1 cellular context compared by ENCODE assay signal in the genomic region with DNA sequence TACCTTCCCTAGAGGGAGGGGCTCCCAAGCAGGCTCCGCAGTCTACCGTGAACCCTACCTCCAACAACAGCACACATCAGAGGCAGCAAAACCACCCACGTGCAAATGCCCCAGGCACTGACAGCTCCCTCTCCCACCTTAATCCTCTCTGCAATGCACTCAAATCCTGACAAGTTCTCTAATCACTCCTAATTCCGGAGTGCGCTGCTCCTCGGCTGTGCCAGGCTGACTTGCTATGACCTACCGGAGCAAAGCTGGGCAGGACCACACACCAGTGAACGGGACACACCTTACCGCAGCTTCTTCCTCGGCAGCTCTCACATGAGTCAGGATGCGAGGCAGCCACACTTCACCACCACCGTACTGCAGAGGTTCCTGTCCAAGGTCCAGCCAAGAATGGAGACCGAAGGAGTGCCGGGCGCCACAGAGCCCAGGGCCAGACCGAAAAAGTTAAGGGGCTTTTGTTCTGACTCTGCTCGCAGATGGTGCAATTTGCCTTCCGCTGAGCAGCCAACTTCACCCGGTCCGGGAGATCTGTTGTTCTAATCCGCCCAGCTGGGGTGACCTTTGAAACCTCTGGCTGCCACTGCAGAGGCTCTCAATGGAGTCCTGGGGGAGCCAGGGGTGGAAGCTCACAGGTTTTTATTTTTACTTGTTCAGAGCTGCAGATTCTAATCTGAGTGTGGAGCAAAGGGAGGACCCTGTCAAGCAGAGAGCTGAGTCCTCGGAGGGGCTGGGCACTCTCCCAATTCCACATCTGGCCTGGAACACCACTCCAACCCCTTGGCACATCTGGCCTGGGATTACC.
TF ChIP-seq lines count a peak whose summit lies in the region.

No MANE protein-coding gene starts in this region.

TF ChIP-seq in HepG2, 621 proteins besides CTCF, POLR2A, EP300 and RAD21 (continued from another document and continues in another):
- TF ChIP-seq, protein P1, sequence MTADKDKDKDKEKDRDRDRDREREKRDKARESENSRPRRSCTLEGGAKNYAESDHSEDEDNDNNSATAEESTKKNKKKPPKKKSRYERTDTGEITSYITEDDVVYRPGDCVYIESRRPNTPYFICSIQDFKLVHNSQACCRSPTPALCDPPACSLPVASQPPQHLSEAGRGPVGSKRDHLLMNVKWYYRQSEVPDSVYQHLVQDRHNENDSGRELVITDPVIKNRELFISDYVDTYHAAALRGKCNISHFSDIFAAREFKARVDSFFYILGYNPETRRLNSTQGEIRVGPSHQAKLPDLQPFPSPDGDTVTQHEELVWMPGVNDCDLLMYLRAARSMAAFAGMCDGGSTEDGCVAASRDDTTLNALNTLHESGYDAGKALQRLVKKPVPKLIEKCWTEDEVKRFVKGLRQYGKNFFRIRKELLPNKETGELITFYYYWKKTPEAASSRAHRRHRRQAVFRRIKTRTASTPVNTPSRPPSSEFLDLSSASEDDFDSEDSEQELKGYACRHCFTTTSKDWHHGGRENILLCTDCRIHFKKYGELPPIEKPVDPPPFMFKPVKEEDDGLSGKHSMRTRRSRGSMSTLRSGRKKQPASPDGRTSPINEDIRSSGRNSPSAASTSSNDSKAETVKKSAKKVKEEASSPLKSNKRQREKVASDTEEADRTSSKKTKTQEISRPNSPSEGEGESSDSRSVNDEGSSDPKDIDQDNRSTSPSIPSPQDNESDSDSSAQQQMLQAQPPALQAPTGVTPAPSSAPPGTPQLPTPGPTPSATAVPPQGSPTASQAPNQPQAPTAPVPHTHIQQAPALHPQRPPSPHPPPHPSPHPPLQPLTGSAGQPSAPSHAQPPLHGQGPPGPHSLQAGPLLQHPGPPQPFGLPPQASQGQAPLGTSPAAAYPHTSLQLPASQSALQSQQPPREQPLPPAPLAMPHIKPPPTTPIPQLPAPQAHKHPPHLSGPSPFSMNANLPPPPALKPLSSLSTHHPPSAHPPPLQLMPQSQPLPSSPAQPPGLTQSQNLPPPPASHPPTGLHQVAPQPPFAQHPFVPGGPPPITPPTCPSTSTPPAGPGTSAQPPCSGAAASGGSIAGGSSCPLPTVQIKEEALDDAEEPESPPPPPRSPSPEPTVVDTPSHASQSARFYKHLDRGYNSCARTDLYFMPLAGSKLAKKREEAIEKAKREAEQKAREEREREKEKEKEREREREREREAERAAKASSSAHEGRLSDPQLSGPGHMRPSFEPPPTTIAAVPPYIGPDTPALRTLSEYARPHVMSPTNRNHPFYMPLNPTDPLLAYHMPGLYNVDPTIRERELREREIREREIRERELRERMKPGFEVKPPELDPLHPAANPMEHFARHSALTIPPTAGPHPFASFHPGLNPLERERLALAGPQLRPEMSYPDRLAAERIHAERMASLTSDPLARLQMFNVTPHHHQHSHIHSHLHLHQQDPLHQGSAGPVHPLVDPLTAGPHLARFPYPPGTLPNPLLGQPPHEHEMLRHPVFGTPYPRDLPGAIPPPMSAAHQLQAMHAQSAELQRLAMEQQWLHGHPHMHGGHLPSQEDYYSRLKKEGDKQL (CRISPR knock-in tag; IDR thresholded peaks at IDR 0.05; ENCODE audit: low read depth) = peak; percentile 28; the same call in 1 of the 2 replicates
- TF ChIP-seq ZNF552 (CRISPR knock-in tag; IDR thresholded peaks at IDR 0.05; ENCODE audit: borderline replicate concordance) (no peak), ZFX (CRISPR knock-in tag; IDR thresholded peaks at IDR 0.05; ENCODE audit: low read depth) (peak; percentile 50; the same call in 1 of the 2 replicates), SIX4 (CRISPR knock-in tag; IDR thresholded peaks at IDR 0.05) (no peak), FLYWCH1 (CRISPR knock-in tag; IDR thresholded peaks at IDR 0.05) (no peak), HOXA9 (CRISPR knock-in tag; IDR thresholded peaks at IDR 0.05; ENCODE audit: borderline replicate concordance) (no peak), MZF1 (CRISPR knock-in tag; IDR thresholded peaks at IDR 0.05; ENCODE audit: borderline replicate concordance) (no peak), RXRB (CRISPR knock-in tag; IDR thresholded peaks at IDR 0.05; ENCODE audit: borderline replicate concordance) (no peak), XRCC5 (optimal IDR thresholded peaks at IDR 0.05; ENCODE audit: low read length) (peak; percentile 68), ZNF205 (CRISPR knock-in tag; IDR thresholded peaks at IDR 0.05) (no peak), PBX2 (CRISPR knock-in tag; IDR thresholded peaks at IDR 0.05) (no peak), RFX5 (IDR thresholded peaks at IDR 0.05; ENCODE audit: low read depth, low read length) (no peak), JUN (CRISPR knock-in tag; IDR thresholded peaks at IDR 0.05) (0 out of 2 replicates have a peak, but pooled peaks have one; percentile 25), ZNF737 (CRISPR knock-in tag; IDR thresholded peaks at IDR 0.05; ENCODE audit: borderline replicate concordance) (no peak), IKZF4 (CRISPR knock-in tag; IDR thresholded peaks at IDR 0.05; ENCODE audit: borderline replicate concordance, low read depth, not compliant biosample characterization) (no peak), GATA4 (IDR thresholded peaks at IDR 0.05; ENCODE audit: borderline replicate concordance, low read depth) (no peak; the same call in 1 of the 2 replicates), NR2C2 (CRISPR knock-in tag; IDR thresholded peaks at IDR 0.05; ENCODE audit: borderline replicate concordance) (peak; percentile 36; the same call in 1 of the 2 replicates), HOXD1 (CRISPR knock-in tag; IDR thresholded peaks at IDR 0.05) (no peak), RCOR2 (CRISPR knock-in tag; IDR thresholded peaks at IDR 0.05) (no peak), TBX3 (IDR thresholded peaks at IDR 0.05; ENCODE audit: borderline replicate concordance) (no peak), ATM (IDR thresholded peaks at IDR 0.05; ENCODE audit: borderline replicate concordance) (no peak), ZNF644 (CRISPR knock-in tag; IDR thresholded peaks at IDR 0.05; ENCODE audit: low read depth) (no peak), GTF2F1 (IDR thresholded peaks at IDR 0.05; ENCODE audit: low read length) (0 out of 2 replicates have a peak, but pooled peaks have one; percentile 57), YEATS4 (CRISPR knock-in tag; IDR thresholded peaks at IDR 0.05; ENCODE audit: borderline replicate concordance) (peak; percentile 67), HIVEP1 (CRISPR knock-in tag; IDR thresholded peaks at IDR 0.05) (no peak), ZNF589 (CRISPR knock-in tag; conservative IDR thresholded peaks at IDR 0.05) (no peak), NONO (IDR thresholded peaks at IDR 0.05) (no peak), NONO (CRISPR knock-in tag; conservative IDR thresholded peaks at IDR 0.05) (0 out of 2 replicates have a peak, but pooled peaks have one; percentile 31), ATAD3A (CRISPR knock-in tag; IDR thresholded peaks at IDR 0.05) (no peak), ARID3A (IDR thresholded peaks at IDR 0.05; ENCODE audit: low read depth, low read length) (no peak), ZNF264 (CRISPR knock-in tag; IDR thresholded peaks at IDR 0.05) (0 out of 2 replicates have a peak, but pooled peaks have one; percentile 12), ZNF17 (CRISPR knock-in tag; IDR thresholded peaks at IDR 0.05) (no peak), SKI (IDR thresholded peaks at IDR 0.05; ENCODE audit: partially characterized antibody) (no peak), MED8 (CRISPR knock-in tag; IDR thresholded peaks at IDR 0.05; ENCODE audit: insufficient replicate concordance) (no peak), NAIF1 (CRISPR knock-in tag; IDR thresholded peaks at IDR 0.05; ENCODE audit: borderline replicate concordance) (no peak), GLI4 (CRISPR knock-in tag; IDR thresholded peaks at IDR 0.05; ENCODE audit: borderline replicate concordance) (no peak), NFE2L1 (CRISPR knock-in tag; IDR thresholded peaks at IDR 0.05; ENCODE audit: borderline replicate concordance) (no peak), ZNF607 (CRISPR knock-in tag; IDR thresholded peaks at IDR 0.05; ENCODE audit: borderline replicate concordance) (no peak), ZNF333 (CRISPR knock-in tag; IDR thresholded peaks at IDR 0.05; ENCODE audit: borderline replicate concordance) (no peak), ZNF101 (CRISPR knock-in tag; IDR thresholded peaks at IDR 0.05; ENCODE audit: borderline replicate concordance, low read depth) (no peak), TRIM24 (CRISPR knock-in tag; IDR thresholded peaks at IDR 0.05) (no peak), HNRNPK (IDR thresholded peaks at IDR 0.05; ENCODE audit: low read depth, low read length, poor library complexity, severe bottlenecking) (no peak), FUBP1 (CRISPR knock-in tag; IDR thresholded peaks at IDR 0.05; ENCODE audit: borderline replicate concordance) (no peak)
- TF ChIP-seq, protein P2, sequence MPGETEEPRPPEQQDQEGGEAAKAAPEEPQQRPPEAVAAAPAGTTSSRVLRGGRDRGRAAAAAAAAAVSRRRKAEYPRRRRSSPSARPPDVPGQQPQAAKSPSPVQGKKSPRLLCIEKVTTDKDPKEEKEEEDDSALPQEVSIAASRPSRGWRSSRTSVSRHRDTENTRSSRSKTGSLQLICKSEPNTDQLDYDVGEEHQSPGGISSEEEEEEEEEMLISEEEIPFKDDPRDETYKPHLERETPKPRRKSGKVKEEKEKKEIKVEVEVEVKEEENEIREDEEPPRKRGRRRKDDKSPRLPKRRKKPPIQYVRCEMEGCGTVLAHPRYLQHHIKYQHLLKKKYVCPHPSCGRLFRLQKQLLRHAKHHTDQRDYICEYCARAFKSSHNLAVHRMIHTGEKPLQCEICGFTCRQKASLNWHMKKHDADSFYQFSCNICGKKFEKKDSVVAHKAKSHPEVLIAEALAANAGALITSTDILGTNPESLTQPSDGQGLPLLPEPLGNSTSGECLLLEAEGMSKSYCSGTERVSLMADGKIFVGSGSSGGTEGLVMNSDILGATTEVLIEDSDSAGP (CRISPR knock-in tag; IDR thresholded peaks at IDR 0.05; ENCODE audit: borderline replicate concordance) = peak; percentile 73; the same call in 1 of the 2 replicates
- TF ChIP-seq, protein P3, sequence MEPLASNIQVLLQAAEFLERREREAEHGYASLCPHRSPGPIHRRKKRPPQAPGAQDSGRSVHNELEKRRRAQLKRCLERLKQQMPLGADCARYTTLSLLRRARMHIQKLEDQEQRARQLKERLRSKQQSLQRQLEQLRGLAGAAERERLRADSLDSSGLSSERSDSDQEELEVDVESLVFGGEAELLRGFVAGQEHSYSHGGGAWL (CRISPR knock-in tag; IDR thresholded peaks at IDR 0.05) = 0 out of 2 replicates have a peak, but pooled peaks have one; percentile 35
- TF ChIP-seq, protein P4, sequence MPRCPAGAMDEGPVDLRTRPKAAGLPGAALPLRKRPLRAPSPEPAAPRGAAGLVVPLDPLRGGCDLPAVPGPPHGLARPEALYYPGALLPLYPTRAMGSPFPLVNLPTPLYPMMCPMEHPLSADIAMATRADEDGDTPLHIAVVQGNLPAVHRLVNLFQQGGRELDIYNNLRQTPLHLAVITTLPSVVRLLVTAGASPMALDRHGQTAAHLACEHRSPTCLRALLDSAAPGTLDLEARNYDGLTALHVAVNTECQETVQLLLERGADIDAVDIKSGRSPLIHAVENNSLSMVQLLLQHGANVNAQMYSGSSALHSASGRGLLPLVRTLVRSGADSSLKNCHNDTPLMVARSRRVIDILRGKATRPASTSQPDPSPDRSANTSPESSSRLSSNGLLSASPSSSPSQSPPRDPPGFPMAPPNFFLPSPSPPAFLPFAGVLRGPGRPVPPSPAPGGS (CRISPR knock-in tag; IDR thresholded peaks at IDR 0.05) = no peak
- TF ChIP-seq, protein P5, sequence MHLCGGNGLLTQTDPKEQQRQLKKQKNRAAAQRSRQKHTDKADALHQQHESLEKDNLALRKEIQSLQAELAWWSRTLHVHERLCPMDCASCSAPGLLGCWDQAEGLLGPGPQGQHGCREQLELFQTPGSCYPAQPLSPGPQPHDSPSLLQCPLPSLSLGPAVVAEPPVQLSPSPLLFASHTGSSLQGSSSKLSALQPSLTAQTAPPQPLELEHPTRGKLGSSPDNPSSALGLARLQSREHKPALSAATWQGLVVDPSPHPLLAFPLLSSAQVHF (CRISPR knock-in tag; IDR thresholded peaks at IDR 0.05) = no peak
- TF ChIP-seq, protein P6, sequence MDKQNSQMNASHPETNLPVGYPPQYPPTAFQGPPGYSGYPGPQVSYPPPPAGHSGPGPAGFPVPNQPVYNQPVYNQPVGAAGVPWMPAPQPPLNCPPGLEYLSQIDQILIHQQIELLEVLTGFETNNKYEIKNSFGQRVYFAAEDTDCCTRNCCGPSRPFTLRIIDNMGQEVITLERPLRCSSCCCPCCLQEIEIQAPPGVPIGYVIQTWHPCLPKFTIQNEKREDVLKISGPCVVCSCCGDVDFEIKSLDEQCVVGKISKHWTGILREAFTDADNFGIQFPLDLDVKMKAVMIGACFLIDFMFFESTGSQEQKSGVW (CRISPR knock-in tag; IDR thresholded peaks at IDR 0.05; ENCODE audit: borderline replicate concordance) = no peak
